Comparison of ENCODE assay signal across 1 cellular context in the genomic region with DNA sequence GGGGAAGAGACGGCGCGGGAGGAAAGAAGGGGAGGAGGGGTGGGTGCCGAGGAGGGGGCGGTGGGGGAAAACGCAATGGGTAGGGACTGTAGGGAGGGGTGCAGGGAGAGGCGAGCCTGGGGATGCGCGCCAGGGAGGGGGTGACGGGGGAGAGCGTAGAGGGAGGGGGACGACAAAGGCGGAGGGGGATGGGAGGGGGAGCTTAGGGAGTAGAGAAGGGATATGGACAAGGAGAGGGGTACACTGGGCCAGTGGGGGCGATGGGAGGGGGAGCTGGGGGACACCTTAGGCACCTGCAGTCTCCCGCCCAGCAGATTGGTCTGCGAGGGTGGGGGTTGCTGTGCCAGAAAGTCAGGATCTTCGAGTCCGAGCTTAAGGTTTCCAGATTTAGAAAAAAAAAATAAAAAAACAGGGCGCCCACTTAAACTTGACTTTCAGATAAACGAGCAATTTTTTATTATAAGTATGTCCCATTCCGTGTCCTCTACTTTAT.
TF ChIP-seq lines count a peak whose summit lies in the region.

No MANE protein-coding gene starts in this region.

TF ChIP-seq in IMR-90, 13 proteins besides CTCF, POLR2A, EP300 and RAD21:
- TF ChIP-seq MAZ (IDR thresholded peaks at IDR 0.05; ENCODE audit: borderline replicate concordance, low read depth, low read length): no peak
- no peak for TF ChIP-seq CHD1 (IDR thresholded peaks at IDR 0.05; ENCODE audit: low read depth, low read length)
- no peak for TF ChIP-seq NFE2L2 (IDR thresholded peaks at IDR 0.05; ENCODE audit: low read depth, low read length)
- TF ChIP-seq FOS (IDR thresholded peaks at IDR 0.05; ENCODE audit: low read depth, low read length): no peak
- TF ChIP-seq, protein P1, sequence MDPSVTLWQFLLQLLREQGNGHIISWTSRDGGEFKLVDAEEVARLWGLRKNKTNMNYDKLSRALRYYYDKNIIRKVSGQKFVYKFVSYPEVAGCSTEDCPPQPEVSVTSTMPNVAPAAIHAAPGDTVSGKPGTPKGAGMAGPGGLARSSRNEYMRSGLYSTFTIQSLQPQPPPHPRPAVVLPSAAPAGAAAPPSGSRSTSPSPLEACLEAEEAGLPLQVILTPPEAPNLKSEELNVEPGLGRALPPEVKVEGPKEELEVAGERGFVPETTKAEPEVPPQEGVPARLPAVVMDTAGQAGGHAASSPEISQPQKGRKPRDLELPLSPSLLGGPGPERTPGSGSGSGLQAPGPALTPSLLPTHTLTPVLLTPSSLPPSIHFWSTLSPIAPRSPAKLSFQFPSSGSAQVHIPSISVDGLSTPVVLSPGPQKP (IDR thresholded peaks at IDR 0.05; ENCODE audit: borderline replicate concordance, low read depth, low read length): no peak
- no peak for TF ChIP-seq SMC3 (IDR thresholded peaks at IDR 0.05; ENCODE audit: low read depth, low read length)
- TF ChIP-seq, protein P2, sequence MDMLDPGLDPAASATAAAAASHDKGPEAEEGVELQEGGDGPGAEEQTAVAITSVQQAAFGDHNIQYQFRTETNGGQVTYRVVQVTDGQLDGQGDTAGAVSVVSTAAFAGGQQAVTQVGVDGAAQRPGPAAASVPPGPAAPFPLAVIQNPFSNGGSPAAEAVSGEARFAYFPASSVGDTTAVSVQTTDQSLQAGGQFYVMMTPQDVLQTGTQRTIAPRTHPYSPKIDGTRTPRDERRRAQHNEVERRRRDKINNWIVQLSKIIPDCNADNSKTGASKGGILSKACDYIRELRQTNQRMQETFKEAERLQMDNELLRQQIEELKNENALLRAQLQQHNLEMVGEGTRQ (IDR thresholded peaks at IDR 0.05; ENCODE audit: low read depth, low read length): no peak
- no peak for TF ChIP-seq RFX5 (IDR thresholded peaks at IDR 0.05; ENCODE audit: low read depth, low read length)
- TF ChIP-seq MAFK (IDR thresholded peaks at IDR 0.05; ENCODE audit: low read depth, low read length): no peak
- no peak for TF ChIP-seq CEBPB (IDR thresholded peaks at IDR 0.05; ENCODE audit: low read depth, low read length)
- no peak for TF ChIP-seq MXI1 (IDR thresholded peaks at IDR 0.05; ENCODE audit: borderline replicate concordance, low read depth, low read length)
- no peak for TF ChIP-seq RCOR1 (IDR thresholded peaks at IDR 0.05; ENCODE audit: insufficient replicate concordance, low read length)
- TF ChIP-seq BHLHE40 (IDR thresholded peaks at IDR 0.05; ENCODE audit: low read depth, low read length): no peak
